In genomic region chr14:34970665-34971064, GRCh38 we compare ENCODE assay signal across 26 cellular contexts.
"Had no signal": no experiment of that assay in that cellular context is flagged by ENCODE, and none has a peak within 500 bp of the region (broad histone marks: within the 10 kb centered on the region; RNA-seq: fewer than 3 reads in every experiment).

No MANE protein-coding gene starts in this region.

- H3K27me3 ChIP-seq: stomach, suprapubic skin, testis, thyroid gland, tibial artery, tibial nerve, transverse colon, upper lobe of left lung, upper lobe of right lung, uterus, vagina had no signal

- H3K4me3 ChIP-seq: stomach, suprapubic skin, testis, thoracic aorta, thyroid gland, tibial artery, tibial nerve, transverse colon, upper lobe of left lung, upper lobe of right lung, uterus, vagina had no signal

- H3K27ac ChIP-seq: stomach, suprapubic skin, testis, thyroid gland, tibial artery, tibial nerve, transverse colon, upper lobe of left lung, upper lobe of right lung, uterus, vagina had no signal

- H3K9me3 ChIP-seq: stomach, suprapubic skin, testis, thoracic aorta, thyroid gland, tibial artery, tibial nerve, transverse colon, upper lobe of left lung, upper lobe of right lung, uterus, vagina had no signal

- FAIRE-seq: urothelium cell line had no signal

- H3K4me1 ChIP-seq: stomach, suprapubic skin, testis, thyroid gland, tibial artery, tibial nerve, transverse colon, upper lobe of left lung, upper lobe of right lung, uterus, vagina had no signal

- DNase-seq: stimulated activated CD4-positive, alpha-beta T cell treated with anti-CD3 and anti-CD28 coated beads, Interleukin-2, amount 100 ng/mL, for 48 hours; stimulated activated CD4-positive, alpha-beta T cell treated with anti-CD3 and anti-CD28 coated beads, Interleukin-4, amount 100 ng/mL, for 1 hour; stimulated activated CD4-positive, alpha-beta T cell treated with anti-CD3 and anti-CD28 coated beads, Interleukin-4, amount 100 ng/mL, for 24 hours; stimulated activated CD4-positive, alpha-beta T cell treated with anti-CD3 and anti-CD28 coated beads, Interleukin-4, amount 100 ng/mL, for 4 hours; stimulated activated CD8-positive, alpha-beta memory T cell treated with anti-CD3 and anti-CD28 coated beads, Interleukin-4, amount 100 ng/mL, for 48 hours; stimulated activated naive B cell treated with anti-CD40 and anti-IgM and Interleukin-4, amounts not matched to agents 10 μg/mL and 1 μg/mL and 100 μg/mL, for 72 hours; stimulated activated naive CD4-positive, alpha-beta T cell; stimulated activated naive CD4-positive, alpha-beta T cell treated with Interleukin-2 at 50 U/mL for 16 hours; stimulated activated naive CD8-positive, alpha-beta T cell treated with anti-CD3 and anti-CD28 coated beads, Interleukin-15, amount 100 ng/mL, for 72 hours; stimulated activated naive CD8-positive, alpha-beta T cell treated with anti-CD3 and anti-CD28 coated beads, Interleukin-15, Interleukin-2, amounts not matched to agents 100 U/mL and 50 U/mL, for 24 hours; stomach; substantia nigra; testis; thyroid gland; tibial artery; transverse colon; upper lobe of left lung; upper lobe of right lung; uterus had no signal

- H3K36me3 ChIP-seq: thoracic aorta, thyroid gland, uterus had no signal

- ATAC-seq: stimulated activated effector memory CD8-positive, alpha-beta T cell treated with anti-CD3 and anti-CD28 coated beads, Interleukin-12 subunit alpha, Interleukin-12 subunit beta, amount 100 ng/mL, for 72 hours; stimulated activated memory B cell treated with anti-CD40 and anti-IgM and Interleukin-4, amounts not matched to agents 10 μg/mL and 1 μg/mL and 100 μg/mL, for 72 hours; stimulated activated naive B cell treated with anti-CD40 and anti-IgM and Interleukin-4, amounts not matched to agents 10 μg/mL and 1 μg/mL and 100 μg/mL, for 72 hours; stimulated activated naive CD8-positive, alpha-beta T cell treated with anti-CD3 and anti-CD28 coated beads, Interleukin-15, amount 100 ng/mL, for 72 hours; stimulated activated naive CD8-positive, alpha-beta T cell treated with anti-CD3 and anti-CD28 coated beads, Interleukin-15, Interleukin-2, amounts not matched to agents 100 U/mL and 50 U/mL, for 24 hours; upper lobe of right lung had no signal
